ENCODE assay signal across 15 cellular contexts in genomic region chr11:126547161-126547560, GRCh38.
DNase-seq lines count a peak whose midpoint lies in the region; ATAC-seq and TF ChIP-seq lines count a peak whose summit lies in the region.
"Had no signal": no experiment of that assay in that cellular context is flagged by ENCODE, and none has a peak within 500 bp of the region (broad histone marks: within the 10 kb centered on the region; RNA-seq: fewer than 3 reads in every experiment).

No MANE protein-coding gene starts in this region.

- ATAC-seq in upper lobe of left lung (ENCODE audit: low FRiP score in 2 of 2): no peak
- ATAC-seq: activated T-cell treated with anti-CD3 and anti-CD28 coated beads, Interleukin-2, amount 50 U/mL, for 4 hours had no signal

- H3K27me3 ChIP-seq in SK-N-SH (ENCODE audit: insufficient read depth): no peaks in the 10 kb centered on the region
- no peaks in the 10 kb centered on the region for H3K27me3 ChIP-seq in skeletal muscle satellite cell (ENCODE audit: control insufficient read depth, insufficient read depth, low read length)
- no peaks in the 10 kb centered on the region for H3K27me3 ChIP-seq in upper lobe of left lung
- H3K27me3 ChIP-seq: ascending aorta had no signal

- no peaks in the 10 kb centered on the region for H3K9me3 Mint-ChIP-seq in activated CD4-positive, alpha-beta T cell treated with anti-CD3 and anti-CD28 coated beads, Interleukin-2, amount 10 ng/mL, durations not matched to agents 7 days and 5 days
- H3K9me3 Mint-ChIP-seq: activated T-cell treated with anti-CD3 and anti-CD28 coated beads, Interleukin-2, amount 50 U/mL, for 4 hours; nephron progenitor cell had no signal

- H3K27me3 Mint-ChIP-seq in activated CD4-positive, alpha-beta T cell treated with anti-CD3 and anti-CD28 coated beads, Interleukin-2, amount 10 ng/mL, durations not matched to agents 7 days and 5 days: peaks cover 6% of the 10 kb centered on the region

- no peak for TF ChIP-seq POLR2A in upper lobe of left lung (IDR thresholded peaks at IDR 0.05)

- no peaks in the 10 kb centered on the region for H3K36me3 Mint-ChIP-seq in activated CD4-positive, alpha-beta T cell treated with anti-CD3 and anti-CD28 coated beads, Interleukin-2, amount 10 ng/mL, durations not matched to agents 7 days and 5 days (ENCODE audit: low read depth)

- CTCF ChIA-PET in SK-N-SH (lab: Yijun Ruan, JAX): interaction anchor here (1.2 to 2.1 kb wide), 6 partner anchors 29 to 106 kb away, joined by 3 to 6 read pairs (median 4); no protein-coding TSS in a partner anchor
- CTCF ChIA-PET in activated CD4-positive, alpha-beta T cell treated with anti-CD3 and anti-CD28 coated beads, Interleukin-2, amount 10 ng/mL, durations not matched to agents 7 days and 5 days (lab: Charles Lee): no interaction called here

- H4K20me1 ChIP-seq in SK-N-SH (ENCODE audit: insufficient read depth): no peaks in the 10 kb centered on the region

- no peaks in the 10 kb centered on the region for H3F3A ChIP-seq in SK-N-SH (replicated peaks; ENCODE audit: insufficient read depth)

- in situ Hi-C loops in GM13977 (cut with MboI; ENCODE audit: low pct_unique_long_range_greater_than_20kb, low sequenced_read_pairs, unreplicated experiment): no loop called here

- H3K79me2 ChIP-seq in SK-N-SH (ENCODE audit: insufficient read depth): no peaks in the 10 kb centered on the region

- no peak overlapping the region for H2AFZ ChIP-seq in SK-N-SH (ENCODE audit: low read depth)

- no peak overlapping the region for H3K4me3 Mint-ChIP-seq in activated CD4-positive, alpha-beta T cell treated with anti-CD3 and anti-CD28 coated beads, Interleukin-2, amount 10 ng/mL, durations not matched to agents 7 days and 5 days
- H3K4me3 Mint-ChIP-seq: activated T-cell treated with anti-CD3 and anti-CD28 coated beads, Interleukin-2, amount 50 U/mL, for 4 hours; nephron progenitor cell had no signal

- POLR2A ChIA-PET in SK-N-SH (lab: Yijun Ruan, JAX): no interaction called here
- POLR2A ChIA-PET in activated CD4-positive, alpha-beta T cell treated with anti-CD3 and anti-CD28 coated beads, Interleukin-2, amount 10 ng/mL, durations not matched to agents 7 days and 5 days (lab: Charles Lee): no interaction called here

- H3K9me2 ChIP-seq in SK-N-SH: no peaks in the 10 kb centered on the region

- H3K4me2 ChIP-seq in SK-N-SH (peak overlapping the region; percentile 35; the same call in 1 of the 2 replicates), skeletal muscle satellite cell (ENCODE audit: low read length) (peak overlapping the region; percentile 75)

- TF ChIP-seq EP300 in SK-N-SH (IDR thresholded peaks at IDR 0.05; ENCODE audit: borderline replicate concordance in 1 of 2, low read depth in 1 of 2, low read length in 1 of 2): no peak
- TF ChIP-seq EP300 in upper lobe of left lung (IDR thresholded peaks at IDR 0.05): no peak

- H3K27ac ChIP-seq in SK-N-SH (ENCODE audit: low read depth in 2 of 2, low read length in 1 of 2) (peak overlapping the region in 1 of 2 experiments; percentile 48; a peak in 3 of 4 replicates), upper lobe of left lung (no peak overlapping the region)
- H3K27ac ChIP-seq: ascending aorta, left ventricle myocardium inferior, skin epidermis had no signal

- DNase-seq in GM04504 (ENCODE audit: low read depth) (peak; percentile 87), SK-N-SH (no peak), fibroblast of peridontal ligament (ENCODE audit: extremely low read depth) (peak; percentile 59), upper lobe of left lung (no peak), GM13977 (ENCODE audit: low spot score) (no peak), NCI-H748 (lab: John Stamatoyannopoulos, UW; ENCODE audit: unreplicated experiment) (no peak)
- DNase-seq in activated CD4-positive, alpha-beta T cell treated with anti-CD3 and anti-CD28 coated beads, Interleukin-2, amount 10 ng/mL, durations not matched to agents 7 days and 5 days: no peak
- DNase-seq: activated T-cell treated with anti-CD3 and anti-CD28 coated beads, Interleukin-2, amount 50 U/mL, for 4 hours; Caco-2; left ventricle myocardium inferior; nephron progenitor cell; substantia nigra had no signal

- WGBS in SK-N-SH (ENCODE audit: low lambda C conversion rate): 88% methylated on average over 6 of the region's 9 CpGs
- 88 to 89% methylated on average over 9 of the region's 9 CpGs for WGBS in upper lobe of left lung, 2 donors

- H3K4me3 ChIP-seq in SK-N-SH (ENCODE audit: low read depth in 2 of 2, low read length in 1 of 2) (no peak overlapping the region), skeletal muscle satellite cell (ENCODE audit: low read length) (no peak overlapping the region), upper lobe of left lung (no peak overlapping the region)
- H3K4me3 ChIP-seq: ascending aorta, left ventricle myocardium inferior, skin epidermis had no signal

- TF ChIP-seq CTCF in SK-N-SH (IDR thresholded peaks at IDR 0.05): no peak
- TF ChIP-seq CTCF in upper lobe of left lung (IDR thresholded peaks at IDR 0.05): no peak
- TF ChIP-seq CTCF in GM13977 (IDR thresholded peaks at IDR 0.05; ENCODE audit: extremely low read depth, insufficient read depth, missing control alignments): no peak

- H3K27ac Mint-ChIP-seq in activated CD4-positive, alpha-beta T cell treated with anti-CD3 and anti-CD28 coated beads, Interleukin-2, amount 10 ng/mL, durations not matched to agents 7 days and 5 days: no peak overlapping the region
- H3K27ac Mint-ChIP-seq: nephron progenitor cell had no signal

- H3K9ac ChIP-seq in SK-N-SH (no peak overlapping the region), skeletal muscle satellite cell (ENCODE audit: low read depth, low read length) (peak overlapping the region; percentile 56)

- H3K9me3 ChIP-seq in SK-N-SH: no peaks in the 10 kb centered on the region
- no peaks in the 10 kb centered on the region for H3K9me3 ChIP-seq in skeletal muscle satellite cell (replicated peaks; ENCODE audit: low read length)
- H3K9me3 ChIP-seq in upper lobe of left lung: no peaks in the 10 kb centered on the region
- H3K9me3 ChIP-seq: ascending aorta, Caco-2, left ventricle myocardium inferior had no signal

- H3K4me1 ChIP-seq in SK-N-SH (ENCODE audit: control insufficient read depth in 1 of 2, insufficient read depth in 2 of 2, low read depth in 1 of 2, low read length in 1 of 2): peaks cover 5 to 48% of the 10 kb centered on the region in 2 experiments; a peak in 3 of 4 replicates
- peaks cover 17% of the 10 kb centered on the region for H3K4me1 ChIP-seq in skeletal muscle satellite cell (ENCODE audit: control insufficient read depth, insufficient read depth, low read length)
- H3K4me1 ChIP-seq in upper lobe of left lung: peaks cover 0 to 10% (median 8%) of the 10 kb centered on the region in 4 donors
- H3K4me1 ChIP-seq: ascending aorta, Caco-2, left ventricle myocardium inferior had no signal

- H3K36me3 ChIP-seq in SK-N-SH (replicated peaks in 1 of 2; ENCODE audit: control insufficient read depth in 1 of 2, insufficient read depth in 2 of 2, low read length in 1 of 2) (no peaks in the 10 kb centered on the region), skeletal muscle satellite cell (ENCODE audit: insufficient read depth, low read length) (no peaks in the 10 kb centered on the region), upper lobe of left lung (no peaks in the 10 kb centered on the region)
- H3K36me3 ChIP-seq: ascending aorta, left ventricle myocardium inferior had no signal

- TF ChIP-seq RAD21 in SK-N-SH (IDR thresholded peaks at IDR 0.05; ENCODE audit: low read length): no peak

- no peaks in the 10 kb centered on the region for H3K4me1 Mint-ChIP-seq in activated CD4-positive, alpha-beta T cell treated with anti-CD3 and anti-CD28 coated beads, Interleukin-2, amount 10 ng/mL, durations not matched to agents 7 days and 5 days

TF ChIP-seq in SK-N-SH, 30 proteins besides CTCF, POLR2A, EP300 and RAD21:
- no peak for TF ChIP-seq GABPA (IDR thresholded peaks at IDR 0.05; ENCODE audit: low read depth)
- TF ChIP-seq ELF1 (IDR thresholded peaks at IDR 0.05): no peak
- TF ChIP-seq TAF1 (IDR thresholded peaks at IDR 0.05; ENCODE audit: borderline replicate concordance, low read depth, low read length): no peak
- TF ChIP-seq TCF12 (IDR thresholded peaks at IDR 0.05): peak; percentile 35
- peak; percentile 61; the same call in 1 of the 2 replicates for TF ChIP-seq FOSL2 (IDR thresholded peaks at IDR 0.05; ENCODE audit: borderline replicate concordance, low read depth)
- no peak for TF ChIP-seq MXI1 (IDR thresholded peaks at IDR 0.05; ENCODE audit: low read depth, low read length)
- no peak for TF ChIP-seq TEAD4 (IDR thresholded peaks at IDR 0.05; ENCODE audit: borderline replicate concordance, insufficient read depth)

Comparison
In these comparisons a context has a peak if more than half of its experiments do, and no peak if none do; other contexts are left out.
1. DNase-seq: peak in GM04504 (single experiment) and fibroblast of peridontal ligament (single experiment); none in SK-N-SH (single experiment), upper lobe of left lung (0 of 2), GM13977 (single experiment), NCI-H748 (single experiment) and activated CD4-positive, alpha-beta T cell treated with anti-CD3 and anti-CD28 coated beads, Interleukin-2, amount 10 ng/mL, durations not matched to agents 7 days and 5 days (single experiment).